In genomic region chr4:51845055-51845426, GRCh38 we compare ENCODE assay signal across 2 cellular contexts.
TF ChIP-seq lines count a peak whose summit lies in the region.

No MANE protein-coding gene starts in this region.

TF ChIP-seq in SK-N-SH, 30 proteins besides CTCF, POLR2A, EP300 and RAD21 (continued from another document):
- TF ChIP-seq USF1 (IDR thresholded peaks at IDR 0.05; ENCODE audit: borderline replicate concordance, low read depth) (no peak), MAX (IDR thresholded peaks at IDR 0.05; ENCODE audit: low read depth) (no peak), RXRA (IDR thresholded peaks at IDR 0.05; ENCODE audit: borderline replicate concordance, low read depth) (no peak)

TF ChIP-seq in SK-N-SH treated with all-trans-retinoic acid at 6 μM for 48 hours, 23 proteins besides CTCF, POLR2A, EP300 and RAD21 (continued from another document):
- TF ChIP-seq ZNF70 (CRISPR knock-in tag; IDR thresholded peaks at IDR 0.05): no peak
- TF ChIP-seq ZC3H10 (CRISPR knock-in tag; IDR thresholded peaks at IDR 0.05): no peak
- TF ChIP-seq, protein P1, sequence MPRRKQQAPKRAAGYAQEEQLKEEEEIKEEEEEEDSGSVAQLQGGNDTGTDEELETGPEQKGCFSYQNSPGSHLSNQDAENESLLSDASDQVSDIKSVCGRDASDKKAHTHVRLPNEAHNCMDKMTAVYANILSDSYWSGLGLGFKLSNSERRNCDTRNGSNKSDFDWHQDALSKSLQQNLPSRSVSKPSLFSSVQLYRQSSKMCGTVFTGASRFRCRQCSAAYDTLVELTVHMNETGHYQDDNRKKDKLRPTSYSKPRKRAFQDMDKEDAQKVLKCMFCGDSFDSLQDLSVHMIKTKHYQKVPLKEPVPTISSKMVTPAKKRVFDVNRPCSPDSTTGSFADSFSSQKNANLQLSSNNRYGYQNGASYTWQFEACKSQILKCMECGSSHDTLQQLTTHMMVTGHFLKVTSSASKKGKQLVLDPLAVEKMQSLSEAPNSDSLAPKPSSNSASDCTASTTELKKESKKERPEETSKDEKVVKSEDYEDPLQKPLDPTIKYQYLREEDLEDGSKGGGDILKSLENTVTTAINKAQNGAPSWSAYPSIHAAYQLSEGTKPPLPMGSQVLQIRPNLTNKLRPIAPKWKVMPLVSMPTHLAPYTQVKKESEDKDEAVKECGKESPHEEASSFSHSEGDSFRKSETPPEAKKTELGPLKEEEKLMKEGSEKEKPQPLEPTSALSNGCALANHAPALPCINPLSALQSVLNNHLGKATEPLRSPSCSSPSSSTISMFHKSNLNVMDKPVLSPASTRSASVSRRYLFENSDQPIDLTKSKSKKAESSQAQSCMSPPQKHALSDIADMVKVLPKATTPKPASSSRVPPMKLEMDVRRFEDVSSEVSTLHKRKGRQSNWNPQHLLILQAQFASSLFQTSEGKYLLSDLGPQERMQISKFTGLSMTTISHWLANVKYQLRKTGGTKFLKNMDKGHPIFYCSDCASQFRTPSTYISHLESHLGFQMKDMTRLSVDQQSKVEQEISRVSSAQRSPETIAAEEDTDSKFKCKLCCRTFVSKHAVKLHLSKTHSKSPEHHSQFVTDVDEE (CRISPR knock-in tag; IDR thresholded peaks at IDR 0.05): no peak
- TF ChIP-seq, protein P2, sequence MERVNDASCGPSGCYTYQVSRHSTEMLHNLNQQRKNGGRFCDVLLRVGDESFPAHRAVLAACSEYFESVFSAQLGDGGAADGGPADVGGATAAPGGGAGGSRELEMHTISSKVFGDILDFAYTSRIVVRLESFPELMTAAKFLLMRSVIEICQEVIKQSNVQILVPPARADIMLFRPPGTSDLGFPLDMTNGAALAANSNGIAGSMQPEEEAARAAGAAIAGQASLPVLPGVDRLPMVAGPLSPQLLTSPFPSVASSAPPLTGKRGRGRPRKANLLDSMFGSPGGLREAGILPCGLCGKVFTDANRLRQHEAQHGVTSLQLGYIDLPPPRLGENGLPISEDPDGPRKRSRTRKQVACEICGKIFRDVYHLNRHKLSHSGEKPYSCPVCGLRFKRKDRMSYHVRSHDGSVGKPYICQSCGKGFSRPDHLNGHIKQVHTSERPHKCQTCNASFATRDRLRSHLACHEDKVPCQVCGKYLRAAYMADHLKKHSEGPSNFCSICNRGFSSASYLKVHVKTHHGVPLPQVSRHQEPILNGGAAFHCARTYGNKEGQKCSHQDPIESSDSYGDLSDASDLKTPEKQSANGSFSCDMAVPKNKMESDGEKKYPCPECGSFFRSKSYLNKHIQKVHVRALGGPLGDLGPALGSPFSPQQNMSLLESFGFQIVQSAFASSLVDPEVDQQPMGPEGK (CRISPR knock-in tag; IDR thresholded peaks at IDR 0.05; ENCODE audit: borderline replicate concordance): no peak
